In genomic region chr13:27360562-27360961, GRCh38 we compare ENCODE assay signal across 22 cellular contexts.
"Had no signal": no experiment of that assay in that cellular context is flagged by ENCODE, and none has a peak within 500 bp of the region (broad histone marks: within the 10 kb centered on the region; RNA-seq: fewer than 3 reads in every experiment).

No MANE protein-coding gene starts in this region.

- H3K4me3 ChIP-seq: esophagus muscularis mucosa, gastrocnemius medialis, heart right ventricle, prostate gland, right lobe of liver, spleen, testis, tibial nerve had no signal

- H3K27ac Mint-ChIP-seq: dendritic cell treated with granulocyte-macrophage colony-stimulating factor and Interleukin-4, amounts not matched to agents 40 ng/mL and 50 ng/mL, for 4 days; effector memory CD8-positive, alpha-beta T cell; naive thymus-derived CD4-positive, alpha-beta T cell; nephron progenitor cell; stimulated activated naive B cell treated with anti-CD40 and anti-IgM and Interleukin-4, amounts not matched to agents 10 μg/mL and 1 μg/mL and 100 μg/mL, for 72 hours; stimulated activated naive CD8-positive, alpha-beta T cell treated with anti-CD3 and anti-CD28 coated beads, Interleukin-15, amount 100 ng/mL, for 72 hours had no signal

- H3K36me3 Mint-ChIP-seq: naive thymus-derived CD4-positive, alpha-beta T cell; stimulated activated naive B cell treated with anti-CD40 and anti-IgM and Interleukin-4, amounts not matched to agents 10 μg/mL and 1 μg/mL and 100 μg/mL, for 72 hours had no signal

- H3K27ac ChIP-seq: epithelial cell of prostate, esophagus muscularis mucosa, gastrocnemius medialis, heart right ventricle, parathyroid adenoma, prostate gland, right lobe of liver, spleen, testis, tibial nerve had no signal

- H3K9me3 ChIP-seq: esophagus muscularis mucosa, gastrocnemius medialis, heart right ventricle, prostate gland, right lobe of liver, spleen, testis, tibial nerve had no signal

- H3K27me3 ChIP-seq: gastrocnemius medialis, right lobe of liver, testis, tibial nerve had no signal

- H3K36me3 ChIP-seq: esophagus muscularis mucosa, gastrocnemius medialis, heart right ventricle, prostate gland, right lobe of liver, spleen, tibial nerve had no signal

- DNase-seq: effector memory CD8-positive, alpha-beta T cell; gastrocnemius medialis; heart right ventricle; hypothalamus; mammary epithelial cell; naive thymus-derived CD4-positive, alpha-beta T cell; nephron progenitor cell; retina; right lobe of liver; spleen; stimulated activated CD4-positive, alpha-beta T cell treated with anti-CD3 and anti-CD28 coated beads, Interleukin-2, amount 100 ng/mL, for 24 hours; stimulated activated CD4-positive, alpha-beta T cell treated with anti-CD3 and anti-CD28 coated beads, Interleukin-4, amount 100 ng/mL, for 4 hours; stimulated activated naive B cell treated with anti-CD40 and anti-IgM and Interleukin-4, amounts not matched to agents 10 μg/mL and 1 μg/mL and 100 μg/mL, for 72 hours; stimulated activated naive CD8-positive, alpha-beta T cell treated with anti-CD3 and anti-CD28 coated beads, Interleukin-15, amount 100 ng/mL, for 72 hours; testis had no signal

- H3K4me1 ChIP-seq: parathyroid adenoma, prostate gland, right lobe of liver had no signal

- ATAC-seq: effector memory CD8-positive, alpha-beta T cell; gastrocnemius medialis; heart right ventricle; left lobe of liver; naive thymus-derived CD4-positive, alpha-beta T cell; right lobe of liver; stimulated activated naive B cell treated with anti-CD40 and anti-IgM and Interleukin-4, amounts not matched to agents 10 μg/mL and 1 μg/mL and 100 μg/mL, for 72 hours; stimulated activated naive CD8-positive, alpha-beta T cell treated with anti-CD3 and anti-CD28 coated beads, Interleukin-15, amount 100 ng/mL, for 72 hours had no signal

- H3K4me3 Mint-ChIP-seq: dendritic cell treated with granulocyte-macrophage colony-stimulating factor and Interleukin-4, amounts not matched to agents 40 ng/mL and 50 ng/mL, for 4 days; nephron progenitor cell; stimulated activated naive B cell treated with anti-CD40 and anti-IgM and Interleukin-4, amounts not matched to agents 10 μg/mL and 1 μg/mL and 100 μg/mL, for 72 hours; stimulated activated naive CD8-positive, alpha-beta T cell treated with anti-CD3 and anti-CD28 coated beads, Interleukin-15, amount 100 ng/mL, for 72 hours had no signal

- H3K9me3 Mint-ChIP-seq: dendritic cell treated with granulocyte-macrophage colony-stimulating factor and Interleukin-4, amounts not matched to agents 40 ng/mL and 50 ng/mL, for 4 days; effector memory CD8-positive, alpha-beta T cell; naive thymus-derived CD4-positive, alpha-beta T cell; nephron progenitor cell; stimulated activated naive B cell treated with anti-CD40 and anti-IgM and Interleukin-4, amounts not matched to agents 10 μg/mL and 1 μg/mL and 100 μg/mL, for 72 hours; stimulated activated naive CD8-positive, alpha-beta T cell treated with anti-CD3 and anti-CD28 coated beads, Interleukin-15, amount 100 ng/mL, for 72 hours had no signal
